In the genomic region with DNA sequence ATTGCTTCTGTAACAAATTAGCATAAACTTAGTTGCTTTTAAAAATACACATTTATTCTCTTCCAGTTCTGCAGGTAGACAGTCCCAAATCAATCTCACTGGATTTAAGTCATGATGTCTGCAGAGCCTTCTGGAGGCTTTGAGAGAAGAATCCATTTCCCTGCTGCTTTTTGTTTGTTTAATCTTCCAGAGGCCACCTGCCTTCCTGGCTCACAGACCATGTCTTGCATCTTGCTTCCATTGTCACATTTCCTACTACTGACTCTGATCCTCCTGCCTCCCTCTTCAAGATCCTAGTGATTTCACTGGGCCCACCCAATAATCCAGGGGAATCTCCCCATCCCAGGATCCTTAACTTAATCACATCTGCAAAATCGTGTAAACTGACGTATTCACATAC, we compare ENCODE assay signal across 14 cellular contexts.
DNase-seq lines count a peak whose midpoint lies in the region; ATAC-seq, FAIRE-seq and TF ChIP-seq lines count a peak whose summit lies in the region.
"Had no signal": no experiment of that assay in that cellular context is flagged by ENCODE, and none has a peak within 500 bp of the region (broad histone marks: within the 10 kb centered on the region; RNA-seq: fewer than 3 reads in every experiment).

No MANE protein-coding gene starts in this region.

- TF ChIP-seq POLR2A in GM12892 (IDR thresholded peaks at IDR 0.05; ENCODE audit: low read depth, low read length): no peak

- H3K27ac Mint-ChIP-seq in natural killer cell: no peak overlapping the region

- DNase-seq in NCI-H510A treated with DMSO at 0.1 percent for 48 hours (lab: John Stamatoyannopoulos, UW): peak; percentile 41
- DNase-seq in NCI-H510A (lab: John Stamatoyannopoulos, UW): no peak
- DNase-seq in NCI-H187 treated with DMSO at 0.1 percent for 48 hours (lab: John Stamatoyannopoulos, UW): peak; percentile 75
- DNase-seq in NCI-H748 treated with DMSO at 0.1 percent for 48 hours (lab: John Stamatoyannopoulos, UW): peak; percentile 74
- no peak for DNase-seq in natural killer cell
- DNase-seq in GM12892 (ENCODE audit: insufficient read length): no peak
- DNase-seq in occipital lobe (lab: John Stamatoyannopoulos, UW): no peak
- DNase-seq: DMS153, NCI-H2107, NCI-H526 had no signal

- intact Hi-C loops in natural killer cell (cut with micrococcal nuclease): no loop called here

- H3K27me3 Mint-ChIP-seq in natural killer cell (ENCODE audit: low read depth in 2 of 2): peaks cover 0 to 9% of the 10 kb centered on the region in 2 donors

- H3K36me3 Mint-ChIP-seq in natural killer cell: no peaks in the 10 kb centered on the region

- TF ChIP-seq CTCF in natural killer cell (IDR thresholded peaks at IDR 0.05): no peak

- no peaks in the 10 kb centered on the region for H3K4me1 Mint-ChIP-seq in natural killer cell

- no peak overlapping the region for H3K4me3 Mint-ChIP-seq in natural killer cell

- peak; percentile 21 for FAIRE-seq in islet of Langerhans (lab: Jason Lieb, UNC)
- FAIRE-seq in GM12892 (lab: Jason Lieb, UNC): no peak
- FAIRE-seq: G401.6, RCC 7860 had no signal

- H3K9me3 Mint-ChIP-seq in natural killer cell: peaks cover 0 to 4% of the 10 kb centered on the region in 2 donors

- no peak for ATAC-seq in natural killer cell
- ATAC-seq: HCT116 had no signal

Comparison
In these comparisons a context has a peak if more than half of its experiments do, and no peak if none do; other contexts are left out.
1. DNase-seq: peak in NCI-H510A treated with DMSO at 0.1 percent for 48 hours (single experiment), NCI-H187 treated with DMSO at 0.1 percent for 48 hours (single experiment) and NCI-H748 treated with DMSO at 0.1 percent for 48 hours (single experiment); none in NCI-H510A (single experiment), natural killer cell (single experiment), GM12892 (single experiment) and occipital lobe (single experiment).